ENCODE assay signal across 24 cellular contexts in genomic region chr4:151717909-151718613, GRCh38. TPM values are rescaled to one million over a fixed set of nuclear protein-coding genes. Genes with fewer than 3 reads are reported as not detected.
A peak's percentile ranks its signal among the peaks of the same experiment; 100 is the strongest.
DNase-seq lines count a peak whose midpoint lies in the region; ATAC-seq and TF ChIP-seq lines count a peak whose summit lies in the region.
"Had no signal": no experiment of that assay in that cellular context is flagged by ENCODE, and none has a peak within 500 bp of the region (broad histone marks: within the 10 kb centered on the region; RNA-seq: fewer than 3 reads in every experiment).

No MANE protein-coding gene starts in this region.

- ATAC-seq in stimulated activated memory B cell treated with anti-CD40 and anti-IgM and Interleukin-4, amounts not matched to agents 10 μg/mL and 1 μg/mL and 100 μg/mL, for 72 hours = peak; percentile 45
- ATAC-seq in left lobe of liver = no peak
- ATAC-seq: PC-3 had no signal

- H3K36me3 Mint-ChIP-seq in stimulated activated memory B cell treated with anti-CD40 and anti-IgM and Interleukin-4, amounts not matched to agents 10 μg/mL and 1 μg/mL and 100 μg/mL, for 72 hours = peaks cover 46% of the 10 kb centered on the region
- H3K36me3 Mint-ChIP-seq in neural progenitor cell = no peaks in the 10 kb centered on the region
- H3K36me3 Mint-ChIP-seq: activated naive CD8-positive, alpha-beta T cell treated with anti-CD3 and anti-CD28 coated beads, Interleukin-2, amount 10 ng/mL, durations not matched to agents 7 days and 5 days had no signal

- WGBS in esophagus squamous epithelium, 2 donors = 65 to 66% methylated on average over 10 of the region's 10 CpGs

- no peak overlapping the region for H3K27ac Mint-ChIP-seq in stimulated activated memory B cell treated with anti-CD40 and anti-IgM and Interleukin-4, amounts not matched to agents 10 μg/mL and 1 μg/mL and 100 μg/mL, for 72 hours
- H3K27ac Mint-ChIP-seq in neural progenitor cell = no peak overlapping the region
- H3K27ac Mint-ChIP-seq: activated naive CD8-positive, alpha-beta T cell treated with anti-CD3 and anti-CD28 coated beads, Interleukin-2, amount 10 ng/mL, durations not matched to agents 7 days and 5 days; HFFc6; stimulated activated naive CD8-positive, alpha-beta T cell treated with anti-CD3 and anti-CD28 coated beads, Interleukin-15, Interleukin-2, amounts not matched to agents 100 ng/mL and 50 ng/mL, for 24 hours had no signal

- H3K4me3 Mint-ChIP-seq in stimulated activated memory B cell treated with anti-CD40 and anti-IgM and Interleukin-4, amounts not matched to agents 10 μg/mL and 1 μg/mL and 100 μg/mL, for 72 hours = no peak overlapping the region
- H3K4me3 Mint-ChIP-seq in neural progenitor cell = no peak overlapping the region
- H3K4me3 Mint-ChIP-seq: activated naive CD8-positive, alpha-beta T cell treated with anti-CD3 and anti-CD28 coated beads, Interleukin-2, amount 10 ng/mL, durations not matched to agents 7 days and 5 days; HFFc6; stimulated activated naive CD8-positive, alpha-beta T cell treated with anti-CD3 and anti-CD28 coated beads, Interleukin-15, Interleukin-2, amounts not matched to agents 100 ng/mL and 50 ng/mL, for 24 hours had no signal

- DNase-seq in GM20000 (ENCODE audit: low spot score) (peak; percentile 34), amniotic epithelial cell (ENCODE audit: low read depth) (peak; percentile 48), fibroblast of the aortic adventitia (ENCODE audit: low read depth) (peak; percentile 13), neural progenitor cell (ENCODE audit: low spot score) (no peak), left lobe of liver (ENCODE audit: low spot score) (no peak), NCI-H2107 treated with DMSO at 0.1 percent for 48 hours (lab: John Stamatoyannopoulos, UW; ENCODE audit: unreplicated experiment) (no peak), esophagus squamous epithelium (lab: John Stamatoyannopoulos, UW) (no peak)
- DNase-seq: activated effector memory CD4-positive, alpha-beta T cell treated with anti-CD3 and anti-CD28 coated beads, Interleukin-2, amount 50 U/mL, for 16 hours; activated naive CD8-positive, alpha-beta T cell treated with anti-CD3 and anti-CD28 coated beads, Interleukin-2, amount 10 ng/mL, durations not matched to agents 7 days and 5 days; activated T-cell treated with anti-CD3 and anti-CD28 coated beads, Interleukin-2, amount 50 U/mL, for 1 hour; DMS79; foreskin fibroblast; heart right ventricle; HFFc6; IMR-90; NCI-H1048; NCI-H187; NCI-H524 treated with DMSO at 0.1 percent for 48 hours; PC-3; T-helper 2 cell; thyroid gland had no signal

- H3K9me3 ChIP-seq in neural progenitor cell (ENCODE audit: low read depth) (no peaks in the 10 kb centered on the region), esophagus squamous epithelium (no peaks in the 10 kb centered on the region)
- H3K9me3 ChIP-seq: heart right ventricle, thyroid gland had no signal

- no peaks in the 10 kb centered on the region for H3K4me1 Mint-ChIP-seq in stimulated activated memory B cell treated with anti-CD40 and anti-IgM and Interleukin-4, amounts not matched to agents 10 μg/mL and 1 μg/mL and 100 μg/mL, for 72 hours
- peaks cover 23% of the 10 kb centered on the region for H3K4me1 Mint-ChIP-seq in neural progenitor cell
- H3K4me1 Mint-ChIP-seq: activated naive CD8-positive, alpha-beta T cell treated with anti-CD3 and anti-CD28 coated beads, Interleukin-2, amount 10 ng/mL, durations not matched to agents 7 days and 5 days had no signal

- no peak for TF ChIP-seq POLR2A in esophagus squamous epithelium (IDR thresholded peaks at IDR 0.05)

- H3K27me3 Mint-ChIP-seq in stimulated activated memory B cell treated with anti-CD40 and anti-IgM and Interleukin-4, amounts not matched to agents 10 μg/mL and 1 μg/mL and 100 μg/mL, for 72 hours = no peaks in the 10 kb centered on the region
- peaks cover 3% of the 10 kb centered on the region for H3K27me3 Mint-ChIP-seq in neural progenitor cell (ENCODE audit: insufficient read depth, low read depth)
- H3K27me3 Mint-ChIP-seq: activated naive CD8-positive, alpha-beta T cell treated with anti-CD3 and anti-CD28 coated beads, Interleukin-2, amount 10 ng/mL, durations not matched to agents 7 days and 5 days; stimulated activated naive CD8-positive, alpha-beta T cell treated with anti-CD3 and anti-CD28 coated beads, Interleukin-15, Interleukin-2, amounts not matched to agents 100 ng/mL and 50 ng/mL, for 24 hours had no signal

- no peak overlapping the region for H3K27ac ChIP-seq in neural progenitor cell
- H3K27ac ChIP-seq in esophagus squamous epithelium = no peak overlapping the region
- H3K27ac ChIP-seq: epithelial cell of prostate, thyroid gland had no signal

- intact Hi-C loops in esophagus squamous epithelium (cut with DNase I) = no loop called here

- H2AFZ ChIP-seq in neural progenitor cell (replicated peaks) = no peak overlapping the region

- H3F3A ChIP-seq in neural progenitor cell (ENCODE audit: low read depth) = no peaks in the 10 kb centered on the region

- no peaks in the 10 kb centered on the region for H4K20me1 ChIP-seq in neural progenitor cell (ENCODE audit: low read depth)

- TF ChIP-seq CTCF in GM20000 (IDR thresholded peaks at IDR 0.05; ENCODE audit: extremely low read depth, missing control alignments) = no peak
- no peak for TF ChIP-seq CTCF in fibroblast of the aortic adventitia (IDR thresholded peaks at IDR 0.05; ENCODE audit: insufficient read depth, low read length)
- no peak for TF ChIP-seq CTCF in neural progenitor cell (IDR thresholded peaks at IDR 0.05)
- TF ChIP-seq CTCF in esophagus squamous epithelium (IDR thresholded peaks at IDR 0.05) = no peak

- H3K4me3 ChIP-seq in fibroblast of the aortic adventitia (ENCODE audit: low read depth, low read length) (no peak overlapping the region), neural progenitor cell (no peak overlapping the region), esophagus squamous epithelium (no peak overlapping the region)
- H3K4me3 ChIP-seq: heart right ventricle, thyroid gland had no signal

- H3K79me2 ChIP-seq in neural progenitor cell (ENCODE audit: low read depth) = no peaks in the 10 kb centered on the region

- no peak overlapping the region for H3K4me2 ChIP-seq in neural progenitor cell

- H3K9me3 Mint-ChIP-seq in stimulated activated memory B cell treated with anti-CD40 and anti-IgM and Interleukin-4, amounts not matched to agents 10 μg/mL and 1 μg/mL and 100 μg/mL, for 72 hours = no peaks in the 10 kb centered on the region
- no peaks in the 10 kb centered on the region for H3K9me3 Mint-ChIP-seq in neural progenitor cell
- H3K9me3 Mint-ChIP-seq: activated naive CD8-positive, alpha-beta T cell treated with anti-CD3 and anti-CD28 coated beads, Interleukin-2, amount 10 ng/mL, durations not matched to agents 7 days and 5 days; HFFc6; stimulated activated naive CD8-positive, alpha-beta T cell treated with anti-CD3 and anti-CD28 coated beads, Interleukin-15, Interleukin-2, amounts not matched to agents 100 ng/mL and 50 ng/mL, for 24 hours had no signal

- H3K4me1 ChIP-seq in neural progenitor cell = peaks cover 22% of the 10 kb centered on the region
- H3K4me1 ChIP-seq in esophagus squamous epithelium = peaks cover 0 to 26% (median 0%) of the 10 kb centered on the region in 3 donors
- H3K4me1 ChIP-seq: thyroid gland had no signal

- H3K36me3 ChIP-seq in neural progenitor cell = no peaks in the 10 kb centered on the region
- H3K36me3 ChIP-seq in esophagus squamous epithelium = peaks cover 0 to 32% (median 0%) of the 10 kb centered on the region in 3 donors
- H3K36me3 ChIP-seq: thyroid gland had no signal

- H3K27me3 ChIP-seq in neural progenitor cell (no peaks in the 10 kb centered on the region), esophagus squamous epithelium (no peaks in the 10 kb centered on the region)
- H3K27me3 ChIP-seq: heart right ventricle, thyroid gland had no signal

- no peak overlapping the region for H3K9ac ChIP-seq in neural progenitor cell

RNA-seq across cellular contexts. Expression of gene GATB, which starts 42.7 kb away (rescaled TPM):
- total RNA-seq in fibroblast of the aortic adventitia (ENCODE audit: low replicate concordance) (17.2 and 18.3 TPM in 2 replicates), neural progenitor cell (ENCODE audit: low replicate concordance) (17.9 and 22.9 TPM in 2 replicates), left lobe of liver (17.2 TPM), esophagus squamous epithelium (10 to 100 TPM; 13.4 to 29.8 (median 24.2) TPM)

Comparison
In these comparisons a context has a peak if more than half of its experiments do, and no peak if none do; other contexts are left out.
1. DNase-seq: peak in GM20000 (single experiment), amniotic epithelial cell (single experiment) and fibroblast of the aortic adventitia (single experiment); none in neural progenitor cell (single experiment), left lobe of liver (single experiment), NCI-H2107 treated with DMSO at 0.1 percent for 48 hours (single experiment) and esophagus squamous epithelium (single experiment).